Comparison of ENCODE assay signal across 10 cellular contexts in the genomic region with DNA sequence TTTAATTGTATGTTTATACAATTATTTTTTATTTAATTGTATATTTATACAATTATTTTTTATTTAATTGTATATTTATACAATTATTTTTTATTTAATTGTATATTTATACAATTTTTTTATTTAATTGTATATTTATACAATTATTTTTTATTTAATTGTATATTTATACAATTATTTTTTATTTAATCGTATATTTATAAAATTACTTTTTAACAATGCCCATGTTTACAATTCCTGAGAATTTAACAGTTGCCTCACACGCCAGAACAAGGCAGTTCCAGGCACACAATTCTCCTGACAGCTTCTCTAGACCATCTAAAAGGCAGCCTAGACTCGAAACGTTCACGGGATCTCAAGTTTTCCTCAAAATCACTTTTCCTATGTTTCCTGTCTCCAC. TPM values are rescaled to one million over a fixed set of nuclear protein-coding genes. Genes with fewer than 3 reads are reported as not detected.
DNase-seq lines count a peak whose midpoint lies in the region; ATAC-seq, FAIRE-seq and TF ChIP-seq lines count a peak whose summit lies in the region.
"Not testable (repeated sequence)": the region's sequence is repeated elsewhere in the genome, so short reads cannot be mapped to it uniquely, and the experiment has no call there.
"Had no signal": no experiment of that assay in that cellular context is flagged by ENCODE, and none has a peak within 500 bp of the region (broad histone marks: within the 10 kb centered on the region; RNA-seq: fewer than 3 reads in every experiment).

No MANE protein-coding gene starts in this region.

- WGBS in HepG2 (ENCODE audit: low lambda C conversion rate), result 73% methylated on average over 5 of the region's 5 CpGs

- not testable (repeated sequence) for H3K36me3 ChIP-seq in PC-3 (ENCODE audit: low read depth, low read length); HepG2 (replicated peaks in 1 of 2; ENCODE audit: control insufficient read depth in 1 of 2, insufficient read depth in 2 of 2, low read length in 2 of 2); neural progenitor cell; parathyroid adenoma (ENCODE audit: control insufficient read depth, insufficient read depth, low read length)

- not testable (repeated sequence) for H3K4me1 ChIP-seq in PC-3 (ENCODE audit: insufficient read depth, low read length); neural progenitor cell; parathyroid adenoma
- H3K4me1 ChIP-seq in HepG2 (ENCODE audit: insufficient read depth, low read length), result peaks cover 15% of the 10 kb centered on the region

- H3K4me3 ChIP-seq in PC-3 (ENCODE audit: low read length); HepG2 (replicated peaks in 1 of 3; ENCODE audit: insufficient read depth in 1 of 3, low read depth in 2 of 3, low read length in 3 of 3); neural progenitor cell; parathyroid adenoma (ENCODE audit: low read depth, low read length): not testable (repeated sequence)

- peak; percentile 100 for FAIRE-seq in G401.6 (lab: Jason Lieb, UNC)
- FAIRE-seq in endometrium (lab: Jason Lieb, UNC), result peak; percentile 100
- not testable (repeated sequence) for FAIRE-seq in HepG2 (lab: Jason Lieb, UNC)

- not testable (repeated sequence) for DNase-seq in PC-3; WTC11 (ENCODE audit: low spot score); HepG2 (ENCODE audit: low spot score); neural progenitor cell (ENCODE audit: low spot score)

- not testable (repeated sequence) for H3K27ac ChIP-seq in PC-3 (ENCODE audit: low read length); neural progenitor cell; parathyroid adenoma
- H3K27ac ChIP-seq in HepG2 (ENCODE audit: extremely low read length, insufficient read depth, low read length), result peak overlapping the region; percentile 15

- H3K9me2 ChIP-seq in PC-3 (replicated peaks; ENCODE audit: low read length), result not testable (repeated sequence)

- H3K4me2 ChIP-seq in PC-3 (ENCODE audit: low read length); HepG2 (ENCODE audit: low read depth, low read length); neural progenitor cell; parathyroid adenoma (ENCODE audit: low read length): not testable (repeated sequence)

- TF ChIP-seq CTCF in PC-3 (conservative IDR thresholded peaks at IDR 0.05; ENCODE audit: low read depth, low read length); WTC11 (IDR thresholded peaks at IDR 0.05); HepG2 (CRISPR knock-in tag; IDR thresholded peaks at IDR 0.05); neural progenitor cell (IDR thresholded peaks at IDR 0.05); parathyroid adenoma (IDR thresholded peaks at IDR 0.05): not testable (repeated sequence)

- CTCF ChIA-PET in PC-3 (lab: Charles Lee); HepG2 (lab: Yijun Ruan, JAX; ENCODE audit: low intra/inter-chr PET ratio, low total read pairs): not testable (repeated sequence)
- CTCF ChIA-PET in WTC11 (lab: Charles Lee), result interaction anchor here (1.0 to 1.1 kb wide), 3 partner anchors 27 to 79 kb away, joined by 3 to 8 read pairs (median 6); a partner anchor contains a TSS

- in situ Hi-C loops in HepG2 (cut with HindIII; ENCODE audit: extremely low pct_ligation_motif_present, low pct_unique_long_range_greater_than_20kb), result not testable (repeated sequence)

- H3K79me2 ChIP-seq in PC-3 (ENCODE audit: low read length); neural progenitor cell (ENCODE audit: low read depth); parathyroid adenoma: not testable (repeated sequence)
- peaks cover 11% of the 10 kb centered on the region for H3K79me2 ChIP-seq in HepG2 (ENCODE audit: insufficient read depth, low read length)

- not testable (repeated sequence) for H3F3A ChIP-seq in PC-3 (ENCODE audit: low read length, unreplicated experiment)
- H3F3A ChIP-seq in neural progenitor cell (ENCODE audit: low read depth), result peaks cover 18% of the 10 kb centered on the region

- intact Hi-C loops in PC-3 (cut with micrococcal nuclease); HepG2 (cut with micrococcal nuclease; ENCODE audit: unreplicated experiment): not testable (repeated sequence)

- peaks cover 14% of the 10 kb centered on the region for H3K4me1 Mint-ChIP-seq in WTC11
- H3K4me1 Mint-ChIP-seq in neural progenitor cell, result not testable (repeated sequence)

- H3K27ac Mint-ChIP-seq in WTC11, neural progenitor cell: not testable (repeated sequence)

- not testable (repeated sequence) for BruUV-seq in PC-3 (replicated peaks; lab: Mats Ljungman, UMichigan); HepG2 (replicated peaks; lab: Mats Ljungman, UMichigan)

- ATAC-seq in PC-3, WTC11, HepG2: not testable (repeated sequence)

- peaks cover 22% of the 10 kb centered on the region for H3K27me3 Mint-ChIP-seq in WTC11 (ENCODE audit: low read depth)
- H3K27me3 Mint-ChIP-seq in neural progenitor cell (ENCODE audit: insufficient read depth, low read depth), result not testable (repeated sequence)

- POLR2A ChIA-PET in PC-3 (lab: Charles Lee; ENCODE audit: unreplicated experiment); WTC11 (lab: Charles Lee): not testable (repeated sequence)
- POLR2A ChIA-PET in HepG2 (lab: Yijun Ruan, JAX), result interaction anchor here (0.8 to 0.9 kb wide), 3 partner anchors 18 to 21 kb away, joined by 3 to 4 read pairs (median 4); no protein-coding TSS in a partner anchor

- not testable (repeated sequence) for H4K20me1 ChIP-seq in PC-3 (ENCODE audit: low read length); HepG2 (ENCODE audit: insufficient read depth, low read length); neural progenitor cell (ENCODE audit: low read depth)

- H3K9ac ChIP-seq in PC-3 (ENCODE audit: low read length); HepG2 (ENCODE audit: insufficient read depth, low read depth, low read length); neural progenitor cell; parathyroid adenoma: not testable (repeated sequence)

- TF ChIP-seq RAD21 in HepG2 (CRISPR knock-in tag; IDR thresholded peaks at IDR 0.05), result not testable (repeated sequence)

- H3K27me3 ChIP-seq in PC-3 (ENCODE audit: low read length); HepG2 (ENCODE audit: control insufficient read depth in 1 of 2, insufficient read depth in 2 of 2, low read length in 2 of 2); neural progenitor cell; parathyroid adenoma (ENCODE audit: control insufficient read depth, insufficient read depth, low read length): not testable (repeated sequence)

- not testable (repeated sequence) for H3K36me3 Mint-ChIP-seq in WTC11, neural progenitor cell

- H3K4me3 Mint-ChIP-seq in WTC11, neural progenitor cell: not testable (repeated sequence)

- H3K9me3 ChIP-seq in PC-3 (ENCODE audit: low read length); HepG2 (ENCODE audit: low read length); neural progenitor cell (ENCODE audit: low read depth); parathyroid adenoma (ENCODE audit: control insufficient read depth, low read length): not testable (repeated sequence)

- TF ChIP-seq POLR2A in HepG2 (IDR thresholded peaks at IDR 0.05; ENCODE audit: insufficient read depth in 1 of 2, low read depth in 2 of 2, low read length in 2 of 2), result not testable (repeated sequence)

- peak overlapping the region; percentile 10; the same call in 1 of the 2 replicates for H2AFZ ChIP-seq in PC-3 (ENCODE audit: low read length)
- H2AFZ ChIP-seq in HepG2 (ENCODE audit: low read length), result not testable (repeated sequence)
- H2AFZ ChIP-seq in neural progenitor cell (replicated peaks), result peak overlapping the region; percentile 86
- peak overlapping the region; percentile 33 for H2AFZ ChIP-seq in parathyroid adenoma

- not testable (repeated sequence) for TF ChIP-seq EP300 in HepG2 (IDR thresholded peaks at IDR 0.05; ENCODE audit: low read depth in 2 of 2, low read length in 2 of 2); HepG2 (CRISPR knock-in tag; IDR thresholded peaks at IDR 0.05; ENCODE audit: borderline replicate concordance)

- not testable (repeated sequence) for H3K9me3 Mint-ChIP-seq in WTC11, neural progenitor cell

RNA-seq across cellular contexts. Expression of a gene that starts 4.5 kb away (rescaled TPM):
- total RNA-seq in PC-3 (2014; rRNA removed), result 0.11 TPM in 1 of 2 replicates, not detected in the other
- total RNA-seq in WTC11 (2021), result 1.4 to 3.2 TPM (median 1.8 TPM) in 3 replicates
- 36.2 and 40.4 TPM in 2 replicates for total RNA-seq in HepG2 (2016; rRNA removed; fragmentation: Illumina TruSeq; extraction: Trizol)
- 23.4 and 24.8 TPM in 2 replicates for total RNA-seq in HepG2 (2016; cell fraction: cytosol; rRNA removed; fragmentation: Illumina TruSeq; extraction: Trizol; ENCODE audit: low read depth)
- 34.4 and 42.0 TPM in 2 replicates for total RNA-seq in HepG2 (2016; cell fraction: insoluble cytoplasmic fraction; rRNA removed; fragmentation: Illumina TruSeq; extraction: Trizol)
- 13.9 and 16.3 TPM in 2 replicates for total RNA-seq in HepG2 (2016; cell fraction: membrane; rRNA removed; fragmentation: Illumina TruSeq; extraction: Trizol)
- total RNA-seq in HepG2 (2016; cell fraction: nucleus; rRNA removed; fragmentation: Illumina TruSeq; extraction: Trizol), result 34.1 and 37.7 TPM in 2 replicates
- 6.5 and 9.0 TPM in 2 replicates for polyA plus RNA-seq in HepG2 (2011; rRNA removed)
- polyA plus RNA-seq in HepG2 (2011; cell fraction: cytosol; rRNA removed), result 4.7 and 6.5 TPM in 2 replicates
- polyA plus RNA-seq in HepG2 (2011; cell fraction: nucleus; rRNA removed), result 8.1 and 9.5 TPM in 2 replicates
- polyA plus RNA-seq in HepG2 (2012), result 17.9 and 50.5 TPM in 2 replicates
- polyA plus RNA-seq in HepG2 (2016; cell fraction: cytosol; fragmentation: Illumina TruSeq; extraction: Trizol; ENCODE audit: low read depth), result 4.5 and 5.8 TPM in 2 replicates
- 33.2 and 33.9 TPM in 2 replicates for polyA plus RNA-seq in HepG2 (2016; cell fraction: insoluble cytoplasmic fraction; fragmentation: Illumina TruSeq; extraction: Trizol; ENCODE audit: low read depth)
- polyA plus RNA-seq in HepG2 (2016; cell fraction: membrane; fragmentation: Illumina TruSeq; extraction: Trizol; ENCODE audit: low read depth), result 6.3 and 6.7 TPM in 2 replicates
- 25.2 and 32.0 TPM in 2 replicates for polyA plus RNA-seq in HepG2 (2016; cell fraction: nucleus; fragmentation: Illumina TruSeq; extraction: Trizol; ENCODE audit: insufficient read depth, low read depth)
- 0.05 and 14.8 TPM in 2 replicates for polyA minus RNA-seq in HepG2 (2011; rRNA and poly(A)+ RNA removed; ENCODE audit: low replicate concordance)
- polyA minus RNA-seq in HepG2 (2011; cell fraction: cytosol; rRNA and poly(A)+ RNA removed), result 9.5 and 14.1 TPM in 2 replicates
- 26.1 and 43.1 TPM in 2 replicates for polyA minus RNA-seq in HepG2 (2011; cell fraction: nucleus; rRNA and poly(A)+ RNA removed)
- not detected in 2 replicates for total RNA-seq in neural progenitor cell (ENCODE audit: low replicate concordance)
- total RNA-seq: G401 had no signal
- polyA plus RNA-seq: BJ; CD4-positive, alpha-beta memory T cell had no signal

RNA-seq across cellular contexts. Expression of a gene that starts 40.4 kb away (rescaled TPM):
- total RNA-seq in PC-3 (2014; rRNA removed) (19.8 and 21.3 TPM in 2 replicates), WTC11 (2021) (71.1 to 91.6 TPM (median 73.1 TPM) in 3 replicates), HepG2 (2016; rRNA removed; fragmentation: Illumina TruSeq; extraction: Trizol) (83.8 and 90.2 TPM in 2 replicates), neural progenitor cell (ENCODE audit: low replicate concordance) (22.9 and 32.3 TPM in 2 replicates)
- 24.9 and 25.3 TPM in 2 replicates for total RNA-seq in HepG2 (2016; cell fraction: cytosol; rRNA removed; fragmentation: Illumina TruSeq; extraction: Trizol; ENCODE audit: low read depth)
- total RNA-seq in HepG2 (2016; cell fraction: insoluble cytoplasmic fraction; rRNA removed; fragmentation: Illumina TruSeq; extraction: Trizol), result 83.6 and 84.1 TPM in 2 replicates
- 55.9 and 57.0 TPM in 2 replicates for total RNA-seq in HepG2 (2016; cell fraction: membrane; rRNA removed; fragmentation: Illumina TruSeq; extraction: Trizol)
- 67.1 and 77.0 TPM in 2 replicates for total RNA-seq in HepG2 (2016; cell fraction: nucleus; rRNA removed; fragmentation: Illumina TruSeq; extraction: Trizol)
- polyA plus RNA-seq in HepG2 (2011; rRNA removed), result 22.0 and 31.1 TPM in 2 replicates
- polyA plus RNA-seq in HepG2 (2011; cell fraction: cytosol; rRNA removed), result 20.5 and 21.1 TPM in 2 replicates
- 31.6 and 35.0 TPM in 2 replicates for polyA plus RNA-seq in HepG2 (2011; cell fraction: nucleus; rRNA removed)
- polyA plus RNA-seq in HepG2 (2012), result 25.2 and 37.6 TPM in 2 replicates
- 12.3 and 19.0 TPM in 2 replicates for polyA plus RNA-seq in HepG2 (2016; cell fraction: cytosol; fragmentation: Illumina TruSeq; extraction: Trizol; ENCODE audit: low read depth)
- 74.2 and 76.1 TPM in 2 replicates for polyA plus RNA-seq in HepG2 (2016; cell fraction: insoluble cytoplasmic fraction; fragmentation: Illumina TruSeq; extraction: Trizol; ENCODE audit: low read depth)
- 32.7 and 42.2 TPM in 2 replicates for polyA plus RNA-seq in HepG2 (2016; cell fraction: membrane; fragmentation: Illumina TruSeq; extraction: Trizol; ENCODE audit: low read depth)
- 92.0 and 106 TPM in 2 replicates for polyA plus RNA-seq in HepG2 (2016; cell fraction: nucleus; fragmentation: Illumina TruSeq; extraction: Trizol; ENCODE audit: insufficient read depth, low read depth)
- 16.3 and 37.2 TPM in 2 replicates for polyA minus RNA-seq in HepG2 (2011; rRNA and poly(A)+ RNA removed; ENCODE audit: low replicate concordance)
- 29.2 and 31.6 TPM in 2 replicates for polyA minus RNA-seq in HepG2 (2011; cell fraction: cytosol; rRNA and poly(A)+ RNA removed)
- 41.7 and 50.5 TPM in 2 replicates for polyA minus RNA-seq in HepG2 (2011; cell fraction: nucleus; rRNA and poly(A)+ RNA removed)
